Comparison of ENCODE assay signal across 8 cellular contexts in genomic region chr1:45303582-45304310, GRCh38. TPM values are rescaled to one million over a fixed set of nuclear protein-coding genes. Genes with fewer than 3 reads are reported as not detected.
DNase-seq lines count a peak whose midpoint lies in the region; ATAC-seq, FAIRE-seq and TF ChIP-seq lines count a peak whose summit lies in the region.

No MANE protein-coding gene starts in this region.

- peak overlapping the region; percentile 83 for H3K9ac ChIP-seq in mammary epithelial cell (ENCODE audit: insufficient read depth, low read length)

- peak overlapping the region; percentile 86 for H3K27ac ChIP-seq in AG04450 (ENCODE audit: low read depth, low read length)
- peak overlapping the region; percentile 86 for H3K27ac ChIP-seq in VCaP
- peak overlapping the region; percentile 92 for H3K27ac ChIP-seq in mammary epithelial cell (ENCODE audit: insufficient read depth, low read depth, low read length)
- peak overlapping the region; percentile 81 to 97 for H3K27ac ChIP-seq in small intestine (ENCODE audit: low read depth in 1 of 2, low read length in 1 of 2)

- H3K4me3 ChIP-seq in AG04450 (ENCODE audit: low read depth, low read length) (peak overlapping the region; percentile 78), mammary epithelial cell (replicated peaks in 1 of 3; ENCODE audit: insufficient read depth in 1 of 3, low read depth in 2 of 3, low read length in 3 of 3) (peak overlapping the region; percentile 65 to 94 (median 84)), small intestine (ENCODE audit: low read depth in 1 of 2, low read length in 2 of 2) (peak overlapping the region; percentile 67 to 76)

- WGBS in mammary epithelial cell (ENCODE audit: low coverage, missing lambda C conversion rate), result 2% methylated on average over 9 of the region's 63 CpGs
- 0 to 1% (median 1%) methylated on average over 44 to 63 of the region's 63 CpGs for WGBS in small intestine, 3 donors

- H2AFZ ChIP-seq in mammary epithelial cell (ENCODE audit: low read depth, low read length), result peak overlapping the region; percentile 93

- TF ChIP-seq CTCF in AG04450 (IDR thresholded peaks at IDR 0.05; ENCODE audit: low read depth, low read length) (peak; percentile 69), VCaP (conservative IDR thresholded peaks at IDR 0.05) (peak; percentile 80), mammary epithelial cell (conservative IDR thresholded peaks at IDR 0.05 in 1 of 2, IDR thresholded peaks at IDR 0.05 in 1 of 2; ENCODE audit: extremely low read depth in 1 of 2, insufficient read depth in 1 of 2, low read depth in 1 of 2, low read length in 2 of 2) (peak; percentile 17 to 65)

- intact Hi-C loops in mammary epithelial cell (cut with micrococcal nuclease), result loop anchor here (1.0 to 5.0 kb wide), 5 partner anchors 37 to 586 kb away; partner anchors contain the start of genes MUTYH, TESK2 and TOE1

- H3K36me3 ChIP-seq in mammary epithelial cell (ENCODE audit: insufficient read depth, low read length) (no peaks in the 10 kb centered on the region), small intestine (ENCODE audit: control insufficient read depth in 2 of 2, insufficient read depth in 2 of 2, low read length in 2 of 2) (no peaks in the 10 kb centered on the region)

- ATAC-seq in GM18868 (IDR thresholded peaks at IDR 0.05; ENCODE audit: unreplicated experiment), result peak; percentile 70
- ATAC-seq in HG03108 (IDR thresholded peaks at IDR 0.05; ENCODE audit: unreplicated experiment), result peak; percentile 59

- H3K9me3 ChIP-seq in AG04450 (ENCODE audit: control insufficient read depth, insufficient read depth, low read length) (no peaks in the 10 kb centered on the region; the same call in 1 of the 2 replicates), mammary epithelial cell (replicated peaks; ENCODE audit: insufficient read depth, low read length) (no peaks in the 10 kb centered on the region), small intestine (ENCODE audit: control insufficient read depth, low read depth) (no peaks in the 10 kb centered on the region)

- H3K79me2 ChIP-seq in mammary epithelial cell (ENCODE audit: insufficient read depth, low read length), result no peaks in the 10 kb centered on the region

- CTCF ChIA-PET in AG04450 (lab: Charles Lee), result interaction anchor here (0.6 to 13.9 kb wide), 56 partner anchors 9 to 1503 kb away, joined by 3 to 616 read pairs (median 4); partner anchors contain the start of genes AKR1A1, EIF2B3, HECTD3 and HPDL
- CTCF ChIA-PET in mammary epithelial cell (lab: Charles Lee; ENCODE audit: low non-redundant PET), result interaction anchor here (0.6 to 1.1 kb wide), 9 partner anchors 36 to 582 kb away, joined by 3 to 24 read pairs (median 5); partner anchors contain the start of genes TOE1 and UROD

- H4K20me1 ChIP-seq in mammary epithelial cell (ENCODE audit: insufficient read depth, low read length), result no peaks in the 10 kb centered on the region

- BruUV-seq in mammary epithelial cell (replicated peaks; lab: Mats Ljungman, UMichigan), result TSS peak; percentile 83

- H3K4me2 ChIP-seq in mammary epithelial cell (ENCODE audit: insufficient read depth, low read depth, low read length), result peak overlapping the region; percentile 86

- dilution Hi-C loops in mammary epithelial cell (cut with HindIII; ENCODE audit: low sequenced_read_pairs), result no loop called here

- H3K27me3 ChIP-seq in AG04450 (ENCODE audit: control insufficient read depth, insufficient read depth, low read length) (no peaks in the 10 kb centered on the region), mammary epithelial cell (ENCODE audit: insufficient read depth, low read length) (no peaks in the 10 kb centered on the region), small intestine (ENCODE audit: control insufficient read depth in 2 of 2, insufficient read depth in 2 of 2, low read length in 2 of 2) (no peaks in the 10 kb centered on the region)

- DNase-seq in AG04450 (ENCODE audit: low read depth, low spot score) (peak; percentile 93), NCI-H2171 treated with DMSO at 0.1 percent for 48 hours (lab: John Stamatoyannopoulos, UW) (peak; percentile 98), mammary epithelial cell (peak; percentile 97), iPS-NIHi11 (ENCODE audit: low spot score) (peak; percentile 98), small intestine (peak; percentile 98)

- in situ Hi-C loops in mammary epithelial cell (cut with MboI; ENCODE audit: low sequenced_read_pairs in 2 of 2), result loop anchor here in 1 of 2 donors (5.0 to 25.0 kb wide), 2 partner anchors 291 to 466 kb away; partner anchors contain the start of genes HECTD3, PTCH2 and UROD

- POLR2A ChIA-PET in AG04450 (lab: Yijun Ruan, JAX), result interaction anchor here (0.6 to 2.0 kb wide), 19 partner anchors 36 to 1708 kb away, joined by 3 to 38 read pairs (median 5); partner anchors contain the start of genes CCDC163, HECTD3, MMACHC and MUTYH

- no peak for FAIRE-seq in small intestine (lab: Jason Lieb, UNC)

- H3K4me1 ChIP-seq in mammary epithelial cell (ENCODE audit: insufficient read depth, low read length), result peaks cover 7% of the 10 kb centered on the region
- peaks cover 0 to 5% of the 10 kb centered on the region in 2 donors for H3K4me1 ChIP-seq in small intestine (ENCODE audit: control insufficient read depth in 2 of 2, insufficient read depth in 1 of 2, low read depth in 1 of 2, low read length in 1 of 2)

RNA-seq across cellular contexts. Expression of gene HPDL, which starts 22.9 kb away (rescaled TPM):
- 0.22 and 0.50 TPM in 2 replicates for polyA plus RNA-seq in AG04450 (2011; rRNA removed)
- 0.28 TPM in 1 of 2 replicates, not detected in the other for polyA minus RNA-seq in AG04450 (2011; rRNA and poly(A)+ RNA removed)
- total RNA-seq in mammary epithelial cell, result under 1 TPM; 0.33 to 0.66 TPM
- polyA plus RNA-seq in mammary epithelial cell, result 0.76 TPM
- polyA minus RNA-seq in mammary epithelial cell, result not detected
- polyA plus RNA-seq in small intestine, result 10 to 100 TPM in 1 of 3 donors, 1 to 10 TPM in 2; 1.1 to 10.7 (median 1.1) TPM

RNA-seq across cellular contexts. Expression of gene TOE1, which starts 36.2 kb away (rescaled TPM):
- polyA plus RNA-seq in AG04450 (2011; rRNA removed) (8.1 and 10.1 TPM in 2 replicates), mammary epithelial cell (31.7 TPM), small intestine (10 to 100 TPM in 2 of 3 donors, 1 to 10 TPM in 1; 9.6 to 18.4 (median 13.6) TPM)
- 11.4 and 11.5 TPM in 2 replicates for polyA minus RNA-seq in AG04450 (2011; rRNA and poly(A)+ RNA removed)
- total RNA-seq in mammary epithelial cell, result 10 to 100 TPM in 1 of 2 donors, 1 to 10 TPM in 1; 9.0 to 12.8 TPM
- polyA minus RNA-seq in mammary epithelial cell, result 19.5 TPM

RNA-seq across cellular contexts. Expression of gene MUTYH, which starts 36.5 kb away (rescaled TPM):
- polyA plus RNA-seq in AG04450 (2011; rRNA removed) (5.8 and 6.2 TPM in 2 replicates), mammary epithelial cell (15.2 TPM), small intestine (10 to 100 TPM; 17.1 to 37.6 (median 34.0) TPM)
- 8.1 and 9.9 TPM in 2 replicates for polyA minus RNA-seq in AG04450 (2011; rRNA and poly(A)+ RNA removed)
- 10 to 100 TPM in 1 of 2 donors, 1 to 10 TPM in 1; 9.8 to 24.8 TPM for total RNA-seq in mammary epithelial cell
- 33.6 TPM for polyA minus RNA-seq in mammary epithelial cell

Comparison
In these comparisons a context has a peak if more than half of its experiments do, and no peak if none do; other contexts are left out.
1. Peak in every context shown above with its lines: DNase-seq, ATAC-seq, H3K4me3 ChIP-seq and H3K27ac ChIP-seq.